15 cellular contexts compared by ENCODE assay signal in the genomic region with DNA sequence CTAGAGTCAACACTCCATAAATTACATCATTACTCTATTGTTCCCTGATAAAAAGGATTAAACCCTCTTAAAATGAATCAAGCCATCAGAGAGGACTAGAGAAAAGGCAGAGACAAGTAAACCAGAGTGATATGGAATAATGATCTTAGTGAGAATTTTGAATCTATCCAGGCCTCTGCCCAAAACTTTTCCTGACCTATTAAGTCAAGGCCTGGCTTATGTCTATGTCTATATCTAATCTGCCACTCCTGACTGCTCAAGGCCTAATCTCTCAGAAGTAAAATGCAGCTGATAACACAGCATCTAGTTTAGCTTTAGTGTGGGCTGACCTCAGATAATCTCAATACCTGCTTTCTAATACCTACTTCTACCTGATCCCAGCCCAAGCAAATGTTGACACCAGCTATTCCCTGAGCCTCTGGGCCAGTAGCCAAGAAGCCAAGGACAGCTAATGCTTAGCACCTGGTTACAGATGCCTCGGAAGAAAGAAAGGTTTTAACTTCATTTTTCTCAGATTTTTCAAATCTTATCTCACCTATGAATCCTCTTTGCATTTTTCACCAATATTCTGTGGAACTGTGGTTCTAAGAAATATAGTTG.
"Had no signal": no experiment of that assay in that cellular context is flagged by ENCODE, and none has a peak within 500 bp of the region (broad histone marks: within the 10 kb centered on the region; RNA-seq: fewer than 3 reads in every experiment).

No MANE protein-coding gene starts in this region.

- ATAC-seq: effector memory CD8-positive, alpha-beta T cell; T-helper 17 cell; WTC11 had no signal

- H3K27me3 Mint-ChIP-seq: activated naive CD8-positive, alpha-beta T cell treated with anti-CD3 and anti-CD28 coated beads, Interleukin-2, amount 10 ng/mL, durations not matched to agents 7 days and 5 days; effector memory CD8-positive, alpha-beta T cell; T-helper 17 cell had no signal

- H3K4me1 Mint-ChIP-seq: activated naive CD8-positive, alpha-beta T cell treated with anti-CD3 and anti-CD28 coated beads, Interleukin-2, amount 10 ng/mL, durations not matched to agents 7 days and 5 days; immature natural killer cell; neural progenitor cell; T-helper 17 cell; WTC11 had no signal

- H3K27ac ChIP-seq: epithelial cell of prostate, neural progenitor cell, sigmoid colon had no signal

- DNase-seq: activated CD4-positive, alpha-beta T cell treated with anti-CD3 and anti-CD28 coated beads for 4 hours; activated CD8-positive, alpha-beta memory T cell treated with anti-CD3 and anti-CD28 coated beads, Interleukin-2, amount 50 U/mL, for 48 hours; activated naive CD8-positive, alpha-beta T cell treated with anti-CD3 and anti-CD28 coated beads, Interleukin-2, amount 10 ng/mL, durations not matched to agents 7 days and 5 days; aorta; dermis blood vessel endothelial cell; effector memory CD8-positive, alpha-beta T cell; foreskin melanocyte; immature natural killer cell; midbrain; sigmoid colon; stimulated activated CD4-positive, alpha-beta T cell treated with anti-CD3 and anti-CD28 coated beads, Interleukin-1b, Interleukin-23, amount 100 ng/mL, for 48 hours; T-helper 17 cell had no signal

- H3K36me3 Mint-ChIP-seq: activated naive CD8-positive, alpha-beta T cell treated with anti-CD3 and anti-CD28 coated beads, Interleukin-2, amount 10 ng/mL, durations not matched to agents 7 days and 5 days; neural progenitor cell had no signal

- H3K27ac Mint-ChIP-seq: activated naive CD8-positive, alpha-beta T cell treated with anti-CD3 and anti-CD28 coated beads, Interleukin-2, amount 10 ng/mL, durations not matched to agents 7 days and 5 days; effector memory CD8-positive, alpha-beta T cell; immature natural killer cell; neural progenitor cell; T-helper 17 cell; WTC11 had no signal

- H3K27me3 ChIP-seq: neural progenitor cell, sigmoid colon had no signal

- H3K4me3 Mint-ChIP-seq: activated naive CD8-positive, alpha-beta T cell treated with anti-CD3 and anti-CD28 coated beads, Interleukin-2, amount 10 ng/mL, durations not matched to agents 7 days and 5 days; effector memory CD8-positive, alpha-beta T cell; immature natural killer cell; neural progenitor cell; T-helper 17 cell; WTC11 had no signal

- H3K36me3 ChIP-seq: neural progenitor cell, sigmoid colon had no signal

- H3K9me3 ChIP-seq: sigmoid colon had no signal

- H3K4me3 ChIP-seq: neural progenitor cell, sigmoid colon had no signal

- H3K4me1 ChIP-seq: neural progenitor cell, sigmoid colon had no signal
